30 cellular contexts compared by ENCODE assay signal in the genomic region with DNA sequence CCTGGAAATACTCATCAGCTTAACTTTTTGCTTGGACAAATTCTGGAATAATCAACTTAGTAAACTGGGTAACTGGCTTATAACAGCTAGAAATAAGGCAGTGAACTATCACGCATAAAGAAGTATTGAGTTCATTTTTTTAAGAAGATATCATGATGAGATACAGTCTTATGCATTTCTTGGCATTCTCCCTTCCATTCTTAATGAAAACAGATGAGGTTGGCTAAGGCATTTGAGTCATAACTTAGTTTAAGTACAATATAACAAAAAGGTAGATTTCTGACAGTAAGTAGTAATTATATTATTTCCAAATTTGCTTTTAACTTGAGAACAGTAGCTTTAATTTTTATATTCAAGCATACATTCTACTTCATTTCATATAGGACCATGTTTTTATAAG. TPM values are rescaled to one million over a fixed set of nuclear protein-coding genes. Genes with fewer than 3 reads are reported as not detected.
"Had no signal": no experiment of that assay in that cellular context is flagged by ENCODE, and none has a peak within 500 bp of the region (broad histone marks: within the 10 kb centered on the region; RNA-seq: fewer than 3 reads in every experiment).

No MANE protein-coding gene starts in this region.

- H3K4me1 Mint-ChIP-seq: activated CD4-positive, alpha-beta memory T cell treated with anti-CD3 and anti-CD28 coated beads, Interleukin-2, amount 10 ng/mL, durations not matched to agents 7 days and 5 days; activated CD4-positive, alpha-beta T cell treated with anti-CD3 and anti-CD28 coated beads, Interleukin-2, amount 10 ng/mL, durations not matched to agents 7 days and 5 days; activated T-helper 17 cell treated with anti-CD3 and anti-CD28 coated beads, Interleukin-2, amount 50 U/mL, for 72 hours; T-cell had no signal

- H3K4me3 ChIP-seq: K562, SK-N-MC had no signal

- ATAC-seq: activated T-helper 17 cell treated with anti-CD3 and anti-CD28 coated beads, Interleukin-2, amount 50 U/mL, for 72 hours; K562; Panc1; Right ventricle myocardium inferior; T-cell had no signal

- H3K9me3 Mint-ChIP-seq: activated CD4-positive, alpha-beta memory T cell treated with anti-CD3 and anti-CD28 coated beads, Interleukin-2, amount 10 ng/mL, durations not matched to agents 7 days and 5 days; activated CD4-positive, alpha-beta T cell treated with anti-CD3 and anti-CD28 coated beads, Interleukin-2, amount 10 ng/mL, durations not matched to agents 7 days and 5 days; activated naive CD4-positive, alpha-beta T cell treated with anti-CD3 and anti-CD28 coated beads for 36 hours; activated T-helper 17 cell treated with anti-CD3 and anti-CD28 coated beads, Interleukin-2, amount 50 U/mL, for 72 hours; T-cell had no signal

- H3K36me3 Mint-ChIP-seq: activated naive CD8-positive, alpha-beta T cell; T-cell had no signal

- H3K27ac ChIP-seq: SK-N-MC, VCaP had no signal

- FAIRE-seq: K562, TTC549 had no signal

- DNase-seq: activated CD4-positive, alpha-beta memory T cell treated with anti-CD3 and anti-CD28 coated beads, Interleukin-2, amount 10 ng/mL, durations not matched to agents 7 days and 5 days; activated CD4-positive, alpha-beta T cell treated with anti-CD3 and anti-CD28 coated beads, Interleukin-2, amount 10 ng/mL, durations not matched to agents 7 days and 5 days; activated CD4-positive, CD25-positive, alpha-beta regulatory T cell; activated gamma-delta T cell; activated naive CD4-positive, alpha-beta T cell treated with anti-CD3 and anti-CD28 coated beads for 36 hours; activated T-cell treated with anti-CD3 and anti-CD28 coated beads for 4 hours; activated T-cell treated with anti-CD3 and anti-CD28 coated beads, Interleukin-2, amount 50 U/mL, for 48 hours; Kasumi-1; NCI-H1048; NCI-H1930; NCI-H2107; NCI-H2171 treated with DMSO at 0.1 percent for 48 hours; NCI-H226; NCI-H510A; NCI-H526 treated with DMSO at 0.1 percent for 48 hours; NCI-H82; OCI-M1; RPMI8226; T-cell; T-helper 2 cell; T1000 had no signal

- H3K27ac Mint-ChIP-seq: activated CD4-positive, alpha-beta memory T cell treated with anti-CD3 and anti-CD28 coated beads, Interleukin-2, amount 10 ng/mL, durations not matched to agents 7 days and 5 days; activated CD4-positive, alpha-beta T cell treated with anti-CD3 and anti-CD28 coated beads, Interleukin-2, amount 10 ng/mL, durations not matched to agents 7 days and 5 days; activated naive CD4-positive, alpha-beta T cell treated with anti-CD3 and anti-CD28 coated beads for 36 hours; activated naive CD8-positive, alpha-beta T cell; activated T-helper 17 cell treated with anti-CD3 and anti-CD28 coated beads, Interleukin-2, amount 50 U/mL, for 72 hours; T-cell had no signal

- H3K4me3 Mint-ChIP-seq: activated CD4-positive, alpha-beta memory T cell treated with anti-CD3 and anti-CD28 coated beads, Interleukin-2, amount 10 ng/mL, durations not matched to agents 7 days and 5 days; activated CD4-positive, alpha-beta T cell treated with anti-CD3 and anti-CD28 coated beads, Interleukin-2, amount 10 ng/mL, durations not matched to agents 7 days and 5 days; activated naive CD4-positive, alpha-beta T cell treated with anti-CD3 and anti-CD28 coated beads for 36 hours; activated naive CD8-positive, alpha-beta T cell; activated T-helper 17 cell treated with anti-CD3 and anti-CD28 coated beads, Interleukin-2, amount 50 U/mL, for 72 hours; T-cell had no signal

RNA-seq across cellular contexts. Expression of gene SAMD5, which starts 56.1 kb away (rescaled TPM):
- total RNA-seq: activated CD4-positive, alpha-beta memory T cell treated with anti-CD3 and anti-CD28 coated beads, Interleukin-2, amount 10 ng/mL, durations not matched to agents 7 days and 5 days; activated CD4-positive, alpha-beta T cell treated with anti-CD3 and anti-CD28 coated beads, Interleukin-2, amount 10 ng/mL, durations not matched to agents 7 days and 5 days; activated CD8-positive, alpha-beta memory T cell treated with anti-CD3 and anti-CD28 coated beads for 36 hours; activated naive CD4-positive, alpha-beta T cell treated with anti-CD3 and anti-CD28 coated beads for 36 hours; activated T-helper 17 cell treated with anti-CD3 and anti-CD28 coated beads, Interleukin-2, amount 50 U/mL, for 72 hours; T-cell had no signal
